ENCODE assay signal across 15 cellular contexts in the genomic region with DNA sequence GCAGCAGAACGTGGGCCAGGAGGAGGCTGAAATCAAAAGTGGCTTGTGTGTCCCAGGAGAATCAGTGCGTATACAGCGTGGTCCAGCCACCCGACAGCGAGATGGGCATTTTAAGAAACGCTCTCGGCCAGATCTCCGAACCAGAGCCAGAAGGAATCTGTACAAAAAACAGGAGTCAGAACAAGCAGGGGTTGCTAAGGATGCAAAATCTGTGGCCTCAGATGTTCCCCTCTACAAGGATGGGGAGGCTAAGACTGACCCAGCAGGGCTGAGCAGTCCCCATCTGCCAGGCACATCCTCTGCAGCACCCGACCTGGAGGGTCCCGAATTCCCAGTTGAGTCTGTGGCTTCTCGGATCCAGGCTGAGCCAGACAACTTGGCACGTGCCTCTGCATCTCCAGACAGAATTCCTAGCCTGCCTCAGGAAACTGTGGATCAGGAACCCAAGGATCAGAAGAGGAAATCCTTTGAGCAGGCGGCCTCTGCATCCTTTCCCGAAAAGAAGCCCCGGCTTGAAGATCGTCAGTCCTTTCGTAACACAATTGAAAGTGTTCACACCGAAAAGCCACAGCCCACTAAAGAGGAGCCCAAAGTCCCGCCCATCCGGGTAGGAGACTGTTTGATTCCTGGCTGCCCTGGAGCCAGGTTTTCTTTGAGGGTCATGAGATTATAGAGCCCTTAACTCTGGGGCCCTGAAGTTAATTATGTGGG.
DNase-seq lines count a peak whose midpoint lies in the region; ATAC-seq and TF ChIP-seq lines count a peak whose summit lies in the region.
"Had no signal": no experiment of that assay in that cellular context is flagged by ENCODE, and none has a peak within 500 bp of the region (broad histone marks: within the 10 kb centered on the region; RNA-seq: fewer than 3 reads in every experiment).

No MANE protein-coding gene starts in this region.

- TSS peak; percentile 15 for BruUV-seq in PC-3 (replicated peaks; lab: Mats Ljungman, UMichigan)

- H3K4me1 Mint-ChIP-seq in CD4-positive, alpha-beta T cell (ENCODE audit: low read depth) = no peaks in the 10 kb centered on the region
- H3K4me1 Mint-ChIP-seq in immature natural killer cell = peaks cover under 1 to 3% of the 10 kb centered on the region in 2 donors
- H3K4me1 Mint-ChIP-seq: endodermal cell had no signal

- no peak overlapping the region for H2AFZ ChIP-seq in PC-3 (ENCODE audit: low read length)

- no peaks in the 10 kb centered on the region for H3K27me3 ChIP-seq in CD4-positive, alpha-beta T cell (ENCODE audit: control insufficient read depth, insufficient read depth, low read length)
- no peaks in the 10 kb centered on the region for H3K27me3 ChIP-seq in PC-3 (ENCODE audit: low read length)
- H3K27me3 ChIP-seq: ovary had no signal

- H3K4me3 Mint-ChIP-seq in CD4-positive, alpha-beta T cell = no peak overlapping the region
- no peak overlapping the region for H3K4me3 Mint-ChIP-seq in immature natural killer cell
- H3K4me3 Mint-ChIP-seq: activated naive CD8-positive, alpha-beta T cell; endodermal cell had no signal

- no peaks in the 10 kb centered on the region for H4K20me1 ChIP-seq in PC-3 (ENCODE audit: low read length)

- no peak for DNase-seq in CD4-positive, alpha-beta T cell
- no peak for DNase-seq in PC-3
- DNase-seq in foreskin melanocyte = peak; percentile 42
- peak; percentile 85 for DNase-seq in mesenteric fat pad (ENCODE audit: low spot score)
- no peak for DNase-seq in dedifferentiated amniotic fluid mesenchymal stem cell (ENCODE audit: extremely low spot score)
- no peak for DNase-seq in immature natural killer cell
- DNase-seq: COR-L47, endodermal cell, islet precursor cell, NCI-H748 treated with DMSO at 0.1 percent for 48 hours, ovary, T-helper 2 cell had no signal

- intact Hi-C loops in CD4-positive, alpha-beta T cell (cut with DNase I, micrococcal nuclease) = no loop called here
- intact Hi-C loops in PC-3 (cut with micrococcal nuclease) = no loop called here

- no peaks in the 10 kb centered on the region for H3K9me3 Mint-ChIP-seq in CD4-positive, alpha-beta T cell
- no peaks in the 10 kb centered on the region for H3K9me3 Mint-ChIP-seq in immature natural killer cell
- H3K9me3 Mint-ChIP-seq: endodermal cell had no signal

- H3K9ac ChIP-seq in PC-3 (ENCODE audit: low read length) = no peak overlapping the region

- peak overlapping the region; percentile 7 for H3K27ac Mint-ChIP-seq in CD4-positive, alpha-beta T cell
- peak overlapping the region in 1 of 6 donors; percentile 19 for H3K27ac Mint-ChIP-seq in immature natural killer cell
- H3K27ac Mint-ChIP-seq: endodermal cell had no signal

- POLR2A ChIA-PET in CD4-positive, alpha-beta T cell (lab: Charles Lee) = no interaction called here
- POLR2A ChIA-PET in PC-3 (lab: Charles Lee; ENCODE audit: unreplicated experiment) = interaction anchor here (0.5 to 0.6 kb wide), 2 partner anchors 16 to 878 kb away, joined by 3 to 4 read pairs; no protein-coding TSS in a partner anchor

- no peak for ATAC-seq in CD4-positive, alpha-beta T cell (ENCODE audit: poor library complexity)
- no peak for ATAC-seq in PC-3
- ATAC-seq in GM21381 (IDR thresholded peaks at IDR 0.05; ENCODE audit: unreplicated experiment) = no peak
- ATAC-seq in HG03039 (IDR thresholded peaks at IDR 0.05; ENCODE audit: unreplicated experiment) = no peak

- no peaks in the 10 kb centered on the region for H3K9me2 ChIP-seq in PC-3 (replicated peaks; ENCODE audit: low read length)

- no peaks in the 10 kb centered on the region for H3K27me3 Mint-ChIP-seq in CD4-positive, alpha-beta T cell
- peaks cover 0 to 1% (median 0%) of the 10 kb centered on the region in 3 donors for H3K27me3 Mint-ChIP-seq in immature natural killer cell (ENCODE audit: low read depth in 3 of 3)
- H3K27me3 Mint-ChIP-seq: activated naive CD8-positive, alpha-beta T cell had no signal

- no peak overlapping the region for H3K4me3 ChIP-seq in PC-3 (ENCODE audit: low read length)
- H3K4me3 ChIP-seq: ovary had no signal

- no peaks in the 10 kb centered on the region for H3K9me3 ChIP-seq in CD4-positive, alpha-beta T cell (ENCODE audit: control insufficient read depth, low read length)
- no peaks in the 10 kb centered on the region for H3K9me3 ChIP-seq in PC-3 (ENCODE audit: low read length)
- H3K9me3 ChIP-seq: ovary had no signal

- H3K36me3 ChIP-seq in PC-3 (ENCODE audit: low read depth, low read length) = peaks cover 90% of the 10 kb centered on the region
- H3K36me3 ChIP-seq: ovary had no signal

- no peak overlapping the region for H3K27ac ChIP-seq in CD4-positive, alpha-beta T cell (ENCODE audit: low read depth, low read length)
- no peak overlapping the region for H3K27ac ChIP-seq in PC-3 (ENCODE audit: low read length)
- H3K27ac ChIP-seq: ovary had no signal

- H3K4me1 ChIP-seq in PC-3 (ENCODE audit: insufficient read depth, low read length) = no peaks in the 10 kb centered on the region

- no peak overlapping the region for H3K4me2 ChIP-seq in PC-3 (ENCODE audit: low read length)

- no peaks in the 10 kb centered on the region for H3F3A ChIP-seq in PC-3 (ENCODE audit: low read length, unreplicated experiment)

- CTCF ChIA-PET in CD4-positive, alpha-beta T cell (lab: Charles Lee) = no interaction called here
- CTCF ChIA-PET in PC-3 (lab: Charles Lee) = interaction anchor here (0.6 kb wide), 1 partner anchor 248 kb away, joined by 6 read pairs; no protein-coding TSS in a partner anchor

- peaks cover 97% of the 10 kb centered on the region for H3K36me3 Mint-ChIP-seq in CD4-positive, alpha-beta T cell (ENCODE audit: low read depth)
- peaks cover 16 to 61% (median 34%) of the 10 kb centered on the region in 3 donors for H3K36me3 Mint-ChIP-seq in immature natural killer cell

- TF ChIP-seq CTCF in CD4-positive, alpha-beta T cell (IDR thresholded peaks at IDR 0.05) = no peak
- TF ChIP-seq CTCF in PC-3 (conservative IDR thresholded peaks at IDR 0.05; ENCODE audit: low read depth, low read length) = no peak

- no peaks in the 10 kb centered on the region for H3K79me2 ChIP-seq in PC-3 (ENCODE audit: low read length)

Comparison
In these comparisons a context has a peak if more than half of its experiments do, and no peak if none do; other contexts are left out.
1. DNase-seq: peak in foreskin melanocyte (single experiment) and mesenteric fat pad (single experiment); none in CD4-positive, alpha-beta T cell (0 of 10), PC-3 (single experiment), dedifferentiated amniotic fluid mesenchymal stem cell (single experiment) and immature natural killer cell (0 of 3).